ENCODE assay signal across 9 cellular contexts in the genomic region with DNA sequence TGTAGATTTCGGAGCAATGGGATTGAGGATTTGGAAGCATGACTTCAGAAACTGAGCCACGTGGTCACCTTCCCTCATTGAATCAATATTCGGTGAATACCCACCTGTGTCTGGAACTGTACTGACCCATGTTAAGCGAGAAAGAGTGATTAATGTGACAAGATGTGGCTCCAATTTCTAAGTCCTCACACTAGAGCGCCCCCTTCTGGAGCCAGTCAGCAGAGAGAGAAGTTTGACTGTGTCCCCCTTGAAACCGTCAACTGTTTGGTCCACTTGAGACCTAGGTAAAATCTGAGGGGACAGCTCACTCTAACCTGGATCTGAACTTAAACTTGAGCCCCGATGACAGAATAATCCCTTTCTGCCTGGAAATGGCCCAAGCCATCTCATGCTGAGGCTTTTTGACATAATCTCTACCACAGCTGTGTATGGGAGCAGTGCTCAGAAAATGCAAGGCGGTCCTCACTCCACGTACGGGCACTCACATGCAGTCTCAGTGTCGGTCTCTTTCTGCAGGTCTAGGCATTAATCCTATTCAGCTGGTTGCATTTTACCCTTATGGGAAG. TPM values are rescaled to one million over a fixed set of nuclear protein-coding genes. Genes with fewer than 3 reads are reported as not detected.
DNase-seq lines count a peak whose midpoint lies in the region; ATAC-seq and TF ChIP-seq lines count a peak whose summit lies in the region.
"Had no signal": no experiment of that assay in that cellular context is flagged by ENCODE, and none has a peak within 500 bp of the region (broad histone marks: within the 10 kb centered on the region; RNA-seq: fewer than 3 reads in every experiment).

No MANE protein-coding gene starts in this region.

- peaks cover 8% of the 10 kb centered on the region for H3F3A ChIP-seq in smooth muscle cell (ENCODE audit: low read depth)

- no peaks in the 10 kb centered on the region for H4K20me1 ChIP-seq in smooth muscle cell (ENCODE audit: low read depth)

- no peaks in the 10 kb centered on the region for H3K27me3 ChIP-seq in RWPE2 (ENCODE audit: insufficient read depth, poor library complexity, severe bottlenecking)
- no peaks in the 10 kb centered on the region for H3K27me3 ChIP-seq in dorsolateral prefrontal cortex
- no peaks in the 10 kb centered on the region for H3K27me3 ChIP-seq in smooth muscle cell (ENCODE audit: low read depth)

- H3K9me3 ChIP-seq in RWPE2 (ENCODE audit: severe bottlenecking): no peaks in the 10 kb centered on the region
- no peaks in the 10 kb centered on the region for H3K9me3 ChIP-seq in smooth muscle cell (replicated peaks; ENCODE audit: low read depth)
- H3K9me3 ChIP-seq: mucosa of descending colon had no signal

- intact Hi-C loops in dorsolateral prefrontal cortex (cut with DNase I): loop anchor here in 1 of 2 donors (2.0 kb wide), 1 partner anchor 18 kb away; no protein-coding TSS in a partner anchor
- intact Hi-C loops in activated T-helper 1 cell treated with anti-CD3 and anti-CD28 coated beads, Interleukin-12 subunit alpha, Interleukin-12 subunit beta, Interleukin-2, Interleukin-4 antibody, amounts not matched to agents 30 ng/mL and 10 ng/mL and 1 ng/mL, durations not matched to agents 14 hours and 24 hours and 36 hours (cut with micrococcal nuclease): no loop called here

- H3K79me2 ChIP-seq in smooth muscle cell (ENCODE audit: low read depth): no peaks in the 10 kb centered on the region

- ATAC-seq in RWPE2 (ENCODE audit: low read depth) (no peak), GM21717 (IDR thresholded peaks at IDR 0.05; ENCODE audit: unreplicated experiment) (no peak)
- no peak for ATAC-seq in effector memory CD8-positive, alpha-beta T cell (replicated peaks)

- H3K27ac ChIP-seq in RWPE2 (ENCODE audit: poor library complexity, severe bottlenecking): no peak overlapping the region
- H3K27ac ChIP-seq in dorsolateral prefrontal cortex: peak overlapping the region in 56 of 59 donors; percentile 42 to 98 (median 93)
- no peak overlapping the region for H3K27ac ChIP-seq in smooth muscle cell (ENCODE audit: low read depth)

- no peak for DNase-seq in GM12864 (ENCODE audit: low read depth)
- DNase-seq in RWPE2 (ENCODE audit: low spot score): no peak
- peak in 1 of 10 donors; percentile 52 for DNase-seq in dorsolateral prefrontal cortex
- DNase-seq in smooth muscle cell (lab: John Stamatoyannopoulos, UW; ENCODE audit: unreplicated experiment): no peak
- DNase-seq in effector memory CD8-positive, alpha-beta T cell: no peak
- no peak for DNase-seq in ureter (ENCODE audit: low spot score)
- no peak for DNase-seq in activated T-helper 1 cell treated with anti-CD3 and anti-CD28 coated beads, Interleukin-12 subunit alpha, Interleukin-12 subunit beta, Interleukin-2, Interleukin-4 antibody, amounts not matched to agents 30 ng/mL and 10 ng/mL and 1 ng/mL, durations not matched to agents 14 hours and 24 hours and 36 hours (ENCODE audit: low spot score)
- DNase-seq: mucosa of descending colon had no signal

- TF ChIP-seq CTCF in GM12864 (IDR thresholded peaks at IDR 0.05; ENCODE audit: low read depth, low read length, missing control alignments): peak; percentile 71
- TF ChIP-seq CTCF in RWPE2 (IDR thresholded peaks at IDR 0.05; ENCODE audit: poor library complexity, severe bottlenecking): peak; percentile 30
- TF ChIP-seq CTCF in dorsolateral prefrontal cortex (IDR thresholded peaks at IDR 0.05 in 54 of 56, conservative IDR thresholded peaks at IDR 0.05 in 2 of 56; ENCODE audit: low read depth in 1 of 56, partially characterized antibody in 56 of 56): peak in 48 of 56 donors; percentile 5 to 64 (median 42)
- TF ChIP-seq CTCF in smooth muscle cell (IDR thresholded peaks at IDR 0.05; ENCODE audit: borderline replicate concordance, insufficient read depth, poor library complexity, severe bottlenecking): peak; percentile 43

- no peak overlapping the region for H3K4me3 ChIP-seq in GM12864 (ENCODE audit: low read depth, low read length)
- H3K4me3 ChIP-seq in RWPE2 (ENCODE audit: severe bottlenecking): no peak overlapping the region
- H3K4me3 ChIP-seq in dorsolateral prefrontal cortex: no peak overlapping the region
- no peak overlapping the region for H3K4me3 ChIP-seq in smooth muscle cell
- H3K4me3 ChIP-seq: mucosa of descending colon had no signal

- H3K36me3 ChIP-seq in RWPE2 (ENCODE audit: low read depth) (peaks cover 5% of the 10 kb centered on the region), smooth muscle cell (ENCODE audit: low read depth) (no peaks in the 10 kb centered on the region)

- no peak overlapping the region for H3K27ac Mint-ChIP-seq in effector memory CD8-positive, alpha-beta T cell
- no peak overlapping the region for H3K27ac Mint-ChIP-seq in activated T-helper 1 cell treated with anti-CD3 and anti-CD28 coated beads, Interleukin-12 subunit alpha, Interleukin-12 subunit beta, Interleukin-2, Interleukin-4 antibody, amounts not matched to agents 30 ng/mL and 10 ng/mL and 1 ng/mL, durations not matched to agents 14 hours and 24 hours and 36 hours

- no peaks in the 10 kb centered on the region for H3K9me3 Mint-ChIP-seq in effector memory CD8-positive, alpha-beta T cell
- no peaks in the 10 kb centered on the region for H3K9me3 Mint-ChIP-seq in activated T-helper 1 cell treated with anti-CD3 and anti-CD28 coated beads, Interleukin-12 subunit alpha, Interleukin-12 subunit beta, Interleukin-2, Interleukin-4 antibody, amounts not matched to agents 30 ng/mL and 10 ng/mL and 1 ng/mL, durations not matched to agents 14 hours and 24 hours and 36 hours

- H3K36me3 Mint-ChIP-seq in effector memory CD8-positive, alpha-beta T cell (ENCODE audit: insufficient read depth): peaks cover 14% of the 10 kb centered on the region
- peaks cover 9% of the 10 kb centered on the region for H3K36me3 Mint-ChIP-seq in activated T-helper 1 cell treated with anti-CD3 and anti-CD28 coated beads, Interleukin-12 subunit alpha, Interleukin-12 subunit beta, Interleukin-2, Interleukin-4 antibody, amounts not matched to agents 30 ng/mL and 10 ng/mL and 1 ng/mL, durations not matched to agents 14 hours and 24 hours and 36 hours (ENCODE audit: low read depth)

- no peak overlapping the region for H3K4me2 ChIP-seq in smooth muscle cell

- H3K27me3 Mint-ChIP-seq in effector memory CD8-positive, alpha-beta T cell: no peaks in the 10 kb centered on the region
- no peaks in the 10 kb centered on the region for H3K27me3 Mint-ChIP-seq in activated T-helper 1 cell treated with anti-CD3 and anti-CD28 coated beads, Interleukin-12 subunit alpha, Interleukin-12 subunit beta, Interleukin-2, Interleukin-4 antibody, amounts not matched to agents 30 ng/mL and 10 ng/mL and 1 ng/mL, durations not matched to agents 14 hours and 24 hours and 36 hours (ENCODE audit: insufficient read depth)

- H3K4me1 Mint-ChIP-seq in effector memory CD8-positive, alpha-beta T cell (ENCODE audit: low read depth in 2 of 2): peaks cover 8 to 14% of the 10 kb centered on the region in 2 donors
- peaks cover 18% of the 10 kb centered on the region for H3K4me1 Mint-ChIP-seq in activated T-helper 1 cell treated with anti-CD3 and anti-CD28 coated beads, Interleukin-12 subunit alpha, Interleukin-12 subunit beta, Interleukin-2, Interleukin-4 antibody, amounts not matched to agents 30 ng/mL and 10 ng/mL and 1 ng/mL, durations not matched to agents 14 hours and 24 hours and 36 hours (ENCODE audit: low read depth)

- WGBS in smooth muscle cell (ENCODE audit: low lambda C conversion rate): 77% methylated on average over 11 of the region's 11 CpGs

- peaks cover 11% of the 10 kb centered on the region for H3K4me1 ChIP-seq in RWPE2 (ENCODE audit: insufficient read depth, poor library complexity, severe bottlenecking)
- peaks cover 5% of the 10 kb centered on the region for H3K4me1 ChIP-seq in smooth muscle cell (ENCODE audit: low read depth)

- H3K4me3 Mint-ChIP-seq in effector memory CD8-positive, alpha-beta T cell: no peak overlapping the region
- no peak overlapping the region for H3K4me3 Mint-ChIP-seq in activated T-helper 1 cell treated with anti-CD3 and anti-CD28 coated beads, Interleukin-12 subunit alpha, Interleukin-12 subunit beta, Interleukin-2, Interleukin-4 antibody, amounts not matched to agents 30 ng/mL and 10 ng/mL and 1 ng/mL, durations not matched to agents 14 hours and 24 hours and 36 hours

- H2AFZ ChIP-seq in smooth muscle cell (ENCODE audit: low read depth): no peak overlapping the region

- H3K9ac ChIP-seq in smooth muscle cell (ENCODE audit: low read depth): no peak overlapping the region

RNA-seq across cellular contexts. Expression of gene LIMD1, which starts 47.8 kb away (rescaled TPM):
- total RNA-seq in dorsolateral prefrontal cortex: 10 to 100 TPM in 48 of 120 experiments, 1 to 10 TPM in 72; 4.4 to 23.9 (median 9.4) TPM
- total RNA-seq in smooth muscle cell: 3.8 and 4.6 TPM in 2 replicates
- polyA plus RNA-seq in smooth muscle cell: 3.6 and 4.2 TPM in 2 replicates
- 62.5 TPM for total RNA-seq in ureter
- 36.3 and 40.8 TPM in 2 replicates for total RNA-seq in activated T-helper 1 cell treated with anti-CD3 and anti-CD28 coated beads, Interleukin-12 subunit alpha, Interleukin-12 subunit beta, Interleukin-2, Interleukin-4 antibody, amounts not matched to agents 30 ng/mL and 10 ng/mL and 1 ng/mL, durations not matched to agents 14 hours and 24 hours and 36 hours

Comparison
In these comparisons a context has a peak if more than half of its experiments do, and no peak if none do; other contexts are left out.
1. H3K27ac ChIP-seq: peak in dorsolateral prefrontal cortex (56 of 59); none in RWPE2 (single experiment) and smooth muscle cell (single experiment).
2. Peak in every context shown above with its lines, with median percentiles within 50 percentile points of each other: CTCF ChIP-seq.